Comparison of ENCODE assay signal across 12 cellular contexts in the genomic region with DNA sequence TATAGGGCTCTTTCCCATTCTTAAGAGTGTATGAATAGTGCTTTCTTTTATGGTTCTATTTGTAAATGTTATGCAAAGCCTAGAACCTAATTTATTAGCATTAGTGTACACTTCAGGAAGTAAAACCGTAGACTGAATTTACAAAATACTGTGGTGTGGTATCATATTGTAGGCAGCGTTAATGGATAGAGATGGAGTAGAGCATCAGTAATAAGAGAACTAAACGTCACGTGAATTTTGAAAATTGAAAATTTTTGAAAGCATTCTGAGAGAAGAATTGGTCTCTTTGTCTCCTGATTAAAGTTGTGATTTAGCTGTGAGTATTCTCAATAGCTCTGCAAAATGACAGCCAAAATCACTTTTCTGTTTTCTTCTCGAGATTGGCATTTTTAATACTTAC. TPM values are rescaled to one million over a fixed set of nuclear protein-coding genes. Genes with fewer than 3 reads are reported as not detected.
DNase-seq lines count a peak whose midpoint lies in the region; ATAC-seq and TF ChIP-seq lines count a peak whose summit lies in the region.
"Had no signal": no experiment of that assay in that cellular context is flagged by ENCODE, and none has a peak within 500 bp of the region (broad histone marks: within the 10 kb centered on the region; RNA-seq: fewer than 3 reads in every experiment).

No MANE protein-coding gene starts in this region.

- no peaks in the 10 kb centered on the region for H3K36me3 Mint-ChIP-seq in activated naive CD8-positive, alpha-beta T cell treated with anti-CD3 and anti-CD28 coated beads, Interleukin-2, amount 50 U/mL, for 24 hours (ENCODE audit: low read depth)
- peaks cover 0 to 9% (median 0%) of the 10 kb centered on the region in 5 donors for H3K36me3 Mint-ChIP-seq in naive thymus-derived CD4-positive, alpha-beta T cell
- H3K36me3 Mint-ChIP-seq in GM23338 (ENCODE audit: low read depth): no peaks in the 10 kb centered on the region; the same call in 2 of the 3 replicates

- peak overlapping the region in 9 of 10 experiments; percentile 7 to 95 (median 91); a peak in 14 of 20 replicates for H3K4me3 ChIP-seq in BLaER1 treated with 17β-estradiol and CSF1 and Interleukin-3, amounts not matched to agents 10 nM and 100 nM
- H3K4me3 ChIP-seq in HUES6 (ENCODE audit: low read depth, low read length): peak overlapping the region; percentile 27; the same call in 1 of the 2 replicates
- peak overlapping the region; percentile 19 for H3K4me3 ChIP-seq in naive thymus-derived CD4-positive, alpha-beta T cell (ENCODE audit: low read length)
- H3K4me3 ChIP-seq in upper lobe of left lung: peak overlapping the region in 1 of 4 donors; percentile 94
- H3K4me3 ChIP-seq in GM23338: no peak overlapping the region

- H4K20me1 ChIP-seq in BLaER1 treated with 17β-estradiol and CSF1 and Interleukin-3, amounts not matched to agents 10 nM and 100 nM: peaks cover 0 to 72% (median 25%) of the 10 kb centered on the region in 11 experiments; a peak in 14 of 22 replicates
- H4K20me1 ChIP-seq in GM23338 (replicated peaks; ENCODE audit: insufficient read depth): peaks cover 17% of the 10 kb centered on the region

- TF ChIP-seq CTCF in upper lobe of left lung (IDR thresholded peaks at IDR 0.05) (no peak), GM23338 (conservative IDR thresholded peaks at IDR 0.05; ENCODE audit: low read depth in 2 of 2) (no peak)

- H3K27ac Mint-ChIP-seq in activated naive CD8-positive, alpha-beta T cell treated with anti-CD3 and anti-CD28 coated beads, Interleukin-2, amount 50 U/mL, for 24 hours: no peak overlapping the region
- peak overlapping the region in 4 of 9 donors; percentile 44 to 54 (median 52) for H3K27ac Mint-ChIP-seq in naive thymus-derived CD4-positive, alpha-beta T cell
- H3K27ac Mint-ChIP-seq in GM23338: no peak overlapping the region

- intact Hi-C loops in naive thymus-derived CD4-positive, alpha-beta T cell (cut with micrococcal nuclease): loop anchor here (5.0 kb wide), 3 partner anchors 39 to 1701 kb away; a partner anchor contains a TSS

- H3K27me3 ChIP-seq in BLaER1 treated with 17β-estradiol and CSF1 and Interleukin-3, amounts not matched to agents 10 nM and 100 nM: no peaks in the 10 kb centered on the region
- H3K27me3 ChIP-seq in HUES6 (ENCODE audit: control insufficient read depth, insufficient read depth, low read length) (peaks cover 12% of the 10 kb centered on the region; the same call in 1 of the 2 replicates), upper lobe of left lung (no peaks in the 10 kb centered on the region), GM23338 (ENCODE audit: insufficient read depth) (peaks cover 20% of the 10 kb centered on the region)
- H3K27me3 ChIP-seq in naive thymus-derived CD4-positive, alpha-beta T cell (ENCODE audit: control insufficient read depth in 2 of 2, insufficient read depth in 2 of 2, low read length in 2 of 2): no peaks in the 10 kb centered on the region
- H3K27me3 ChIP-seq: sigmoid colon had no signal

- peaks cover 4% of the 10 kb centered on the region for H3F3A ChIP-seq in GM23338 (replicated peaks; ENCODE audit: low read depth)

- no peaks in the 10 kb centered on the region for H3K9me2 ChIP-seq in GM23338 (ENCODE audit: insufficient read depth)

- CTCF ChIA-PET in naive thymus-derived CD4-positive, alpha-beta T cell (lab: Charles Lee): interaction anchor here (1.1 to 1.2 kb wide), 2 partner anchors 8 to 20 kb away, joined by 3 to 4 read pairs; no protein-coding TSS in a partner anchor

- peak overlapping the region; percentile 62 to 90 (median 82) for H3K4me2 ChIP-seq in BLaER1 treated with 17β-estradiol and CSF1 and Interleukin-3, amounts not matched to agents 10 nM and 100 nM
- no peak overlapping the region for H3K4me2 ChIP-seq in GM23338

- H3K36me3 ChIP-seq in BLaER1 treated with 17β-estradiol and CSF1 and Interleukin-3, amounts not matched to agents 10 nM and 100 nM: peaks cover 0 to 10% (median 0%) of the 10 kb centered on the region in 11 experiments; a peak in 5 of 22 replicates
- H3K36me3 ChIP-seq in HUES6 (ENCODE audit: control insufficient read depth, insufficient read depth, low read length) (no peaks in the 10 kb centered on the region), upper lobe of left lung (no peaks in the 10 kb centered on the region), GM23338 (ENCODE audit: insufficient read depth) (no peaks in the 10 kb centered on the region)
- peaks cover 0 to 5% (median 0%) of the 10 kb centered on the region in 3 experiments for H3K36me3 ChIP-seq in naive thymus-derived CD4-positive, alpha-beta T cell (ENCODE audit: control insufficient read depth in 2 of 3, insufficient read depth in 3 of 3, low read length in 3 of 3)
- H3K36me3 ChIP-seq: sigmoid colon had no signal

- no peak for TF ChIP-seq POLR2A in upper lobe of left lung (IDR thresholded peaks at IDR 0.05)

- H3K27ac ChIP-seq in BLaER1 treated with 17β-estradiol and CSF1 and Interleukin-3, amounts not matched to agents 10 nM and 100 nM: peak overlapping the region in 9 of 11 experiments; percentile 22 to 96 (median 96); a peak in 15 of 22 replicates
- H3K27ac ChIP-seq in HUES6 (ENCODE audit: low read depth, low read length): no peak overlapping the region
- H3K27ac ChIP-seq in naive thymus-derived CD4-positive, alpha-beta T cell (ENCODE audit: low read depth, low read length): no peak overlapping the region
- H3K27ac ChIP-seq in upper lobe of left lung: peak overlapping the region in 1 of 4 donors; percentile 96
- H3K27ac ChIP-seq in GM23338 (ENCODE audit: low read depth): no peak overlapping the region

- H3K9me3 Mint-ChIP-seq in activated naive CD8-positive, alpha-beta T cell treated with anti-CD3 and anti-CD28 coated beads, Interleukin-2, amount 50 U/mL, for 24 hours: no peaks in the 10 kb centered on the region
- no peaks in the 10 kb centered on the region for H3K9me3 Mint-ChIP-seq in naive thymus-derived CD4-positive, alpha-beta T cell
- H3K9me3 Mint-ChIP-seq in GM23338: no peaks in the 10 kb centered on the region

- TF ChIP-seq EP300 in upper lobe of left lung (IDR thresholded peaks at IDR 0.05): no peak

- peak overlapping the region in 10 of 11 experiments; percentile 37 to 98 (median 91); a peak in 19 of 22 replicates for H3K9ac ChIP-seq in BLaER1 treated with 17β-estradiol and CSF1 and Interleukin-3, amounts not matched to agents 10 nM and 100 nM
- no peak overlapping the region for H3K9ac ChIP-seq in HUES6 (ENCODE audit: low read length)

- peaks cover 78% of the 10 kb centered on the region for H3K4me1 Mint-ChIP-seq in activated naive CD8-positive, alpha-beta T cell treated with anti-CD3 and anti-CD28 coated beads, Interleukin-2, amount 50 U/mL, for 24 hours
- H3K4me1 Mint-ChIP-seq in naive thymus-derived CD4-positive, alpha-beta T cell: peaks cover 62 to 85% (median 75%) of the 10 kb centered on the region in 7 donors
- H3K4me1 Mint-ChIP-seq in GM23338: peaks cover 61% of the 10 kb centered on the region

- H3K9me3 ChIP-seq in BLaER1 treated with 17β-estradiol and CSF1 and Interleukin-3, amounts not matched to agents 10 nM and 100 nM (replicated peaks in 1 of 11): peaks cover 0 to 6% (median 0%) of the 10 kb centered on the region in 11 experiments; a peak in 3 of 22 replicates
- H3K9me3 ChIP-seq in HUES6 (ENCODE audit: control insufficient read depth, insufficient read depth, low read depth, low read length): no peaks in the 10 kb centered on the region
- H3K9me3 ChIP-seq in naive thymus-derived CD4-positive, alpha-beta T cell (ENCODE audit: control insufficient read depth in 2 of 3, low read length in 3 of 3): no peaks in the 10 kb centered on the region
- H3K9me3 ChIP-seq in upper lobe of left lung: no peaks in the 10 kb centered on the region
- H3K9me3 ChIP-seq: sigmoid colon had no signal

- H3K4me1 ChIP-seq in BLaER1 treated with 17β-estradiol and CSF1 and Interleukin-3, amounts not matched to agents 10 nM and 100 nM: peaks cover 43 to 77% (median 63%) of the 10 kb centered on the region in 10 experiments
- peaks cover 52% of the 10 kb centered on the region for H3K4me1 ChIP-seq in HUES6 (ENCODE audit: control insufficient read depth, insufficient read depth, low read length)
- H3K4me1 ChIP-seq in naive thymus-derived CD4-positive, alpha-beta T cell (ENCODE audit: control insufficient read depth in 2 of 2, insufficient read depth in 2 of 2, low read length in 2 of 2): peaks cover 58 to 68% of the 10 kb centered on the region in 2 donors
- H3K4me1 ChIP-seq in upper lobe of left lung: peaks cover 36 to 60% (median 47%) of the 10 kb centered on the region in 4 donors
- H3K4me1 ChIP-seq in GM23338 (ENCODE audit: insufficient read depth): peaks cover 42% of the 10 kb centered on the region

- POLR2A ChIA-PET in naive thymus-derived CD4-positive, alpha-beta T cell (lab: Charles Lee): interaction anchor here (0.6 to 1.5 kb wide), 5 partner anchors 21 to 453 kb away, joined by 3 to 5 read pairs (median 4); no protein-coding TSS in a partner anchor

- WGBS in upper lobe of left lung, 2 donors: 56 to 62% methylated on average over 5 of the region's 5 CpGs

- no peak for DNase-seq in activated naive CD8-positive, alpha-beta T cell treated with anti-CD3 and anti-CD28 coated beads, Interleukin-2, amount 50 U/mL, for 24 hours
- DNase-seq in naive thymus-derived CD4-positive, alpha-beta T cell: no peak
- DNase-seq in upper lobe of left lung (no peak), GM23338 (ENCODE audit: low spot score) (no peak)
- DNase-seq: EL, NCI-H1092, sigmoid colon had no signal

- no peak overlapping the region for H2AFZ ChIP-seq in GM23338

- H3K79me2 ChIP-seq in GM23338 (replicated peaks; ENCODE audit: insufficient read depth): peaks cover 68% of the 10 kb centered on the region

- H3K27me3 Mint-ChIP-seq in activated naive CD8-positive, alpha-beta T cell treated with anti-CD3 and anti-CD28 coated beads, Interleukin-2, amount 50 U/mL, for 24 hours: no peaks in the 10 kb centered on the region
- peaks cover 0 to 3% (median 0%) of the 10 kb centered on the region in 5 donors for H3K27me3 Mint-ChIP-seq in naive thymus-derived CD4-positive, alpha-beta T cell
- H3K27me3 Mint-ChIP-seq in GM23338 (ENCODE audit: insufficient read depth, low read depth, poor library complexity): peaks cover 6% of the 10 kb centered on the region

- H3K4me3 Mint-ChIP-seq in activated naive CD8-positive, alpha-beta T cell treated with anti-CD3 and anti-CD28 coated beads, Interleukin-2, amount 50 U/mL, for 24 hours: peak overlapping the region; percentile 92
- H3K4me3 Mint-ChIP-seq in naive thymus-derived CD4-positive, alpha-beta T cell: peak overlapping the region; percentile 52 to 100 (median 68)
- no peak overlapping the region for H3K4me3 Mint-ChIP-seq in GM23338

- no peak for ATAC-seq in activated naive CD8-positive, alpha-beta T cell treated with anti-CD3 and anti-CD28 coated beads, Interleukin-2, amount 50 U/mL, for 24 hours
- ATAC-seq in naive thymus-derived CD4-positive, alpha-beta T cell: no peak
- ATAC-seq in HG02588 (IDR thresholded peaks at IDR 0.05; ENCODE audit: unreplicated experiment): no peak
- no peak for ATAC-seq in upper lobe of left lung (ENCODE audit: low FRiP score in 2 of 2)
- no peak for ATAC-seq in HG03135 (IDR thresholded peaks at IDR 0.05; ENCODE audit: unreplicated experiment)
- ATAC-seq in GM23338: no peak
- ATAC-seq: left lobe of liver had no signal

RNA-seq across cellular contexts. Expression of a gene that starts 2.9 kb away (rescaled TPM):
- 100 to 1,000 TPM in 1 of 5 experiments, 10 to 100 TPM in 4; 61.7 to 103 (median 74.5) TPM for total RNA-seq in naive thymus-derived CD4-positive, alpha-beta T cell
- polyA plus RNA-seq in naive thymus-derived CD4-positive, alpha-beta T cell: 10 to 100 TPM; 24.6 to 38.4 TPM
- 10 to 100 TPM; 21.6 to 54.3 (median 37.8) TPM for total RNA-seq in upper lobe of left lung
- 13.1 and 15.1 TPM in 2 replicates for total RNA-seq in GM23338 (2014; rRNA removed; shearing (Covaris generic))
- 17.4 and 17.8 TPM in 2 replicates for polyA plus RNA-seq in GM23338 (2016; fragmentation: Nextera tagmentation; extraction: Ambion mirVana)

Comparison
In these comparisons a context has a peak if more than half of its experiments do, and no peak if none do; other contexts are left out.
1. H3K27ac ChIP-seq: peak in BLaER1 treated with 17β-estradiol and CSF1 and Interleukin-3, amounts not matched to agents 10 nM and 100 nM (9 of 11); none in HUES6 (single experiment), naive thymus-derived CD4-positive, alpha-beta T cell (single experiment) and GM23338 (single experiment).